In genomic region chr3:13872451-13872850, GRCh38 we compare ENCODE assay signal across 23 cellular contexts. TPM values are rescaled to one million over a fixed set of nuclear protein-coding genes. Genes with fewer than 3 reads are reported as not detected.
DNase-seq lines count a peak whose midpoint lies in the region; ATAC-seq and TF ChIP-seq lines count a peak whose summit lies in the region.
"Had no signal": no experiment of that assay in that cellular context is flagged by ENCODE, and none has a peak within 500 bp of the region (broad histone marks: within the 10 kb centered on the region; RNA-seq: fewer than 3 reads in every experiment).

No MANE protein-coding gene starts in this region.

- ATAC-seq in stimulated activated memory B cell treated with anti-CD40 and anti-IgM and Interleukin-4, amounts not matched to agents 10 μg/mL and 1 μg/mL and 100 μg/mL, for 72 hours, result no peak
- ATAC-seq: GM23338, HCT116, Panc1 had no signal

- 16 to 26% methylated on average over 4 of the region's 4 CpGs for WGBS in GM23248 (ENCODE audit: low coverage in 1 of 2, low lambda C conversion rate in 2 of 2, missing lambda C conversion rate in 2 of 2), 2 experiments

- CTCF ChIA-PET in activated naive CD4-positive, alpha-beta T cell treated with anti-CD3 and anti-CD28 coated beads, Interleukin-2, amount 10 ng/mL, durations not matched to agents 7 days and 5 days (lab: Charles Lee), result no interaction called here
- CTCF ChIA-PET in activated naive CD4-positive, alpha-beta T cell treated with anti-CD3 and anti-CD28 coated beads for 36 hours (lab: Charles Lee), result interaction anchor here (1.3 kb wide), 1 partner anchor 9 kb away, joined by 3 read pairs; no protein-coding TSS in a partner anchor

- H3K79me2 ChIP-seq in GM23248 (ENCODE audit: insufficient read depth), result no peaks in the 10 kb centered on the region

- no peak overlapping the region for H2AFZ ChIP-seq in GM23248
- H2AFZ ChIP-seq: GM23338 had no signal

- H3K4me3 ChIP-seq in GM23248, result no peak overlapping the region
- H3K4me3 ChIP-seq: GM23338 had no signal

- no peak overlapping the region for H3K4me2 ChIP-seq in GM23248 (ENCODE audit: unreplicated experiment)
- H3K4me2 ChIP-seq: GM23338, SK-N-SH had no signal

- H3K9me3 ChIP-seq in GM23248 (ENCODE audit: low read depth), result no peaks in the 10 kb centered on the region
- H3K9me3 ChIP-seq: SK-N-SH had no signal

- H3K9me3 Mint-ChIP-seq in activated naive CD4-positive, alpha-beta T cell treated with anti-CD3 and anti-CD28 coated beads, Interleukin-2, amount 10 ng/mL, durations not matched to agents 7 days and 5 days, result peaks cover 4% of the 10 kb centered on the region
- no peaks in the 10 kb centered on the region for H3K9me3 Mint-ChIP-seq in activated naive CD4-positive, alpha-beta T cell treated with anti-CD3 and anti-CD28 coated beads for 36 hours
- H3K9me3 Mint-ChIP-seq in neural crest cell, result peaks cover 2% of the 10 kb centered on the region
- peaks cover 19% of the 10 kb centered on the region for H3K9me3 Mint-ChIP-seq in stimulated activated memory B cell treated with anti-CD40 and anti-IgM and Interleukin-4, amounts not matched to agents 10 μg/mL and 1 μg/mL and 100 μg/mL, for 72 hours
- H3K9me3 Mint-ChIP-seq: GM23338 had no signal

- no peak for TF ChIP-seq CTCF in neural crest cell (conservative IDR thresholded peaks at IDR 0.05)

- in situ Hi-C loops in GM23248 (cut with MboI), result no loop called here

- no peak overlapping the region for H3K9ac ChIP-seq in GM23248
- H3K9ac ChIP-seq: SK-N-SH had no signal

- H3K27ac Mint-ChIP-seq in activated naive CD4-positive, alpha-beta T cell treated with anti-CD3 and anti-CD28 coated beads, Interleukin-2, amount 10 ng/mL, durations not matched to agents 7 days and 5 days, result peak overlapping the region; percentile 50
- no peak overlapping the region for H3K27ac Mint-ChIP-seq in activated naive CD4-positive, alpha-beta T cell treated with anti-CD3 and anti-CD28 coated beads for 36 hours
- peak overlapping the region; percentile 24 for H3K27ac Mint-ChIP-seq in neural crest cell (ENCODE audit: unreplicated experiment)
- H3K27ac Mint-ChIP-seq in stimulated activated memory B cell treated with anti-CD40 and anti-IgM and Interleukin-4, amounts not matched to agents 10 μg/mL and 1 μg/mL and 100 μg/mL, for 72 hours, result no peak overlapping the region
- H3K27ac Mint-ChIP-seq: GM23338 had no signal

- DNase-seq in activated naive CD4-positive, alpha-beta T cell treated with anti-CD3 and anti-CD28 coated beads, Interleukin-2, amount 10 ng/mL, durations not matched to agents 7 days and 5 days, result peak; percentile 4
- no peak for DNase-seq in activated naive CD4-positive, alpha-beta T cell treated with anti-CD3 and anti-CD28 coated beads for 36 hours
- DNase-seq in globus pallidus (ENCODE audit: low spot score), result peak; percentile 56
- DNase-seq in neural crest cell (ENCODE audit: low read depth, low spot score), result no peak
- no peak for DNase-seq in activated CD4-positive, alpha-beta T cell treated with anti-CD3 and anti-CD28 coated beads for 48 hours
- no peak for DNase-seq in activated CD4-positive, alpha-beta T cell treated with anti-CD3 and anti-CD28 coated beads, Interleukin-2, amount 50 U/mL, for 4 hours
- no peak for DNase-seq in GM23248
- DNase-seq: 8988T, DMS79 treated with DMSO at 0.1 percent for 48 hours, KBM-7, MM.1S, NCI-H1048, NCI-H1417 treated with DMSO at 0.1 percent for 48 hours, NCI-H187 treated with DMSO at 0.1 percent for 48 hours, NCI-H510A, NCI-H82, SIG-M5, SK-N-SH had no signal

- no peak overlapping the region for H3K27ac ChIP-seq in GM23248
- H3K27ac ChIP-seq: C4-2B had no signal

- no peaks in the 10 kb centered on the region for H3K36me3 Mint-ChIP-seq in activated naive CD4-positive, alpha-beta T cell treated with anti-CD3 and anti-CD28 coated beads, Interleukin-2, amount 10 ng/mL, durations not matched to agents 7 days and 5 days
- H3K36me3 Mint-ChIP-seq in activated naive CD4-positive, alpha-beta T cell treated with anti-CD3 and anti-CD28 coated beads for 36 hours (ENCODE audit: low read depth), result peaks cover 8% of the 10 kb centered on the region
- peaks cover 17% of the 10 kb centered on the region for H3K36me3 Mint-ChIP-seq in neural crest cell (ENCODE audit: low read depth)
- H3K36me3 Mint-ChIP-seq in stimulated activated memory B cell treated with anti-CD40 and anti-IgM and Interleukin-4, amounts not matched to agents 10 μg/mL and 1 μg/mL and 100 μg/mL, for 72 hours, result no peaks in the 10 kb centered on the region

- no peaks in the 10 kb centered on the region for H3K36me3 ChIP-seq in GM23248 (ENCODE audit: low read depth)

- no peak overlapping the region for H3K4me3 Mint-ChIP-seq in activated naive CD4-positive, alpha-beta T cell treated with anti-CD3 and anti-CD28 coated beads, Interleukin-2, amount 10 ng/mL, durations not matched to agents 7 days and 5 days
- no peak overlapping the region for H3K4me3 Mint-ChIP-seq in activated naive CD4-positive, alpha-beta T cell treated with anti-CD3 and anti-CD28 coated beads for 36 hours
- H3K4me3 Mint-ChIP-seq in neural crest cell, result peak overlapping the region; percentile 38
- H3K4me3 Mint-ChIP-seq in stimulated activated memory B cell treated with anti-CD40 and anti-IgM and Interleukin-4, amounts not matched to agents 10 μg/mL and 1 μg/mL and 100 μg/mL, for 72 hours, result no peak overlapping the region
- H3K4me3 Mint-ChIP-seq: GM23338 had no signal

- H3K4me1 ChIP-seq in GM23248 (ENCODE audit: insufficient read depth), result no peaks in the 10 kb centered on the region

- intact Hi-C loops in activated naive CD4-positive, alpha-beta T cell treated with anti-CD3 and anti-CD28 coated beads for 36 hours (cut with micrococcal nuclease), result no loop called here

- H3K27me3 ChIP-seq in GM23248 (replicated peaks; ENCODE audit: insufficient read depth), result peaks cover 19% of the 10 kb centered on the region

- peaks cover 17% of the 10 kb centered on the region for H3K4me1 Mint-ChIP-seq in activated naive CD4-positive, alpha-beta T cell treated with anti-CD3 and anti-CD28 coated beads, Interleukin-2, amount 10 ng/mL, durations not matched to agents 7 days and 5 days
- H3K4me1 Mint-ChIP-seq in activated naive CD4-positive, alpha-beta T cell treated with anti-CD3 and anti-CD28 coated beads for 36 hours (ENCODE audit: low read depth), result peaks cover 22% of the 10 kb centered on the region
- H3K4me1 Mint-ChIP-seq in neural crest cell, result peaks cover 34% of the 10 kb centered on the region
- no peaks in the 10 kb centered on the region for H3K4me1 Mint-ChIP-seq in stimulated activated memory B cell treated with anti-CD40 and anti-IgM and Interleukin-4, amounts not matched to agents 10 μg/mL and 1 μg/mL and 100 μg/mL, for 72 hours

- no peaks in the 10 kb centered on the region for H3F3A ChIP-seq in GM23248 (ENCODE audit: insufficient read depth)

- no peaks in the 10 kb centered on the region for H3K9me2 ChIP-seq in GM23248 (ENCODE audit: insufficient read depth)
- H3K9me2 ChIP-seq: SK-N-SH had no signal

- H3K27me3 Mint-ChIP-seq in activated naive CD4-positive, alpha-beta T cell treated with anti-CD3 and anti-CD28 coated beads, Interleukin-2, amount 10 ng/mL, durations not matched to agents 7 days and 5 days, result peaks cover 71% of the 10 kb centered on the region
- H3K27me3 Mint-ChIP-seq in activated naive CD4-positive, alpha-beta T cell treated with anti-CD3 and anti-CD28 coated beads for 36 hours (ENCODE audit: low read depth), result peaks cover 1% of the 10 kb centered on the region
- peaks cover 44% of the 10 kb centered on the region for H3K27me3 Mint-ChIP-seq in neural crest cell (ENCODE audit: low read depth)
- peaks cover 62% of the 10 kb centered on the region for H3K27me3 Mint-ChIP-seq in stimulated activated memory B cell treated with anti-CD40 and anti-IgM and Interleukin-4, amounts not matched to agents 10 μg/mL and 1 μg/mL and 100 μg/mL, for 72 hours

- no peaks in the 10 kb centered on the region for H4K20me1 ChIP-seq in GM23248 (ENCODE audit: insufficient read depth)

RNA-seq across cellular contexts. Expression of gene WNT7A, which starts 7.4 kb away (rescaled TPM):
- under 1 TPM; 0.07 to 0.10 TPM for total RNA-seq in activated naive CD4-positive, alpha-beta T cell treated with anti-CD3 and anti-CD28 coated beads for 36 hours
- total RNA-seq in neural crest cell, result 8.4 and 9.8 TPM in 2 replicates
- not detected in 2 replicates for total RNA-seq in GM23248 (2014; rRNA removed; shearing (Covaris generic))
- not detected in 2 replicates for polyA plus RNA-seq in GM23248 (2016; fragmentation: Nextera tagmentation; extraction: Ambion mirVana)
- total RNA-seq: GM23338 had no signal
- polyA plus RNA-seq: GM23338, SK-N-SH had no signal

Comparison
In these comparisons a context has a peak if more than half of its experiments do, and no peak if none do; other contexts are left out.
1. DNase-seq: peak in activated naive CD4-positive, alpha-beta T cell treated with anti-CD3 and anti-CD28 coated beads, Interleukin-2, amount 10 ng/mL, durations not matched to agents 7 days and 5 days (single experiment) and globus pallidus (single experiment); none in activated naive CD4-positive, alpha-beta T cell treated with anti-CD3 and anti-CD28 coated beads for 36 hours (single experiment), neural crest cell (single experiment), activated CD4-positive, alpha-beta T cell treated with anti-CD3 and anti-CD28 coated beads for 48 hours (single experiment), activated CD4-positive, alpha-beta T cell treated with anti-CD3 and anti-CD28 coated beads, Interleukin-2, amount 50 U/mL, for 4 hours (0 of 2) and GM23248 (single experiment).
2. H3K27ac Mint-ChIP-seq: peak in activated naive CD4-positive, alpha-beta T cell treated with anti-CD3 and anti-CD28 coated beads, Interleukin-2, amount 10 ng/mL, durations not matched to agents 7 days and 5 days (single experiment) and neural crest cell (single experiment); none in activated naive CD4-positive, alpha-beta T cell treated with anti-CD3 and anti-CD28 coated beads for 36 hours (single experiment) and stimulated activated memory B cell treated with anti-CD40 and anti-IgM and Interleukin-4, amounts not matched to agents 10 μg/mL and 1 μg/mL and 100 μg/mL, for 72 hours (single experiment).